ENCODE assay signal across 2 cellular contexts in the genomic region with DNA sequence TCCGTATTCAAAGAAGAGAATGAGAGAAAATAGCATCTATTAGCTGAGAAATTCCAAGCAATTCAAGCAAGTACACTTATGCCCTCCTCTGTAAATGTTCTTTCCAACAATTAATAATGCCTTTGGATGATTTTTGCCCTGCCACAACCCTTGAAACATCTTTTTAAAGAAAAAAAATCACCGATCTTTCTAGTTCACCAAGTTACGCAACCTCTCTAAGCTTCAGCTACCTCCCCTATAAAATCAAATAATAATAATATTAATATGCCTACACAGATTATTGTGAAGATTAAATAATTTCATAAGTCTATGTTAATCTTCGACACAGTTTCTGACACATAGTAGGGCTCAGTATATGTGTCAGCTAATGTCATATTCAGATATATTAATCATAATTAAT.
TF ChIP-seq lines count a peak whose summit lies in the region.

No MANE protein-coding gene starts in this region.

TF ChIP-seq in IMR-90, 13 proteins besides CTCF, POLR2A, EP300 and RAD21:
- TF ChIP-seq ELK1 (IDR thresholded peaks at IDR 0.05; ENCODE audit: borderline replicate concordance, low read depth, low read length) (no peak), CEBPB (IDR thresholded peaks at IDR 0.05; ENCODE audit: low read depth, low read length) (peak; percentile 74)

TF ChIP-seq in K562, 482 proteins besides CTCF, POLR2A, EP300 and RAD21:
- no peak for TF ChIP-seq ILK (tag; IDR thresholded peaks at IDR 0.05; ENCODE audit: borderline replicate concordance, low read depth)
- TF ChIP-seq FOXM1 (IDR thresholded peaks at IDR 0.05; ENCODE audit: low read depth) = no peak
- TF ChIP-seq FOXM1 (CRISPR knock-in tag; IDR thresholded peaks at IDR 0.05; ENCODE audit: low read depth) = no peak
- TF ChIP-seq CEBPB (tag; IDR thresholded peaks at IDR 0.05) = peak; percentile 55
- no peak for TF ChIP-seq CEBPG (CRISPR knock-in tag; IDR thresholded peaks at IDR 0.05)
- peak in 1 of 2 experiments; percentile 63; a peak in 1 of 4 replicates for TF ChIP-seq CEBPG (tag; conservative IDR thresholded peaks at IDR 0.05 in 1 of 2, IDR thresholded peaks at IDR 0.05 in 1 of 2)
- no peak for TF ChIP-seq CBX1 (IDR thresholded peaks at IDR 0.05; ENCODE audit: low read depth)
- no peak for TF ChIP-seq ZZZ3 (IDR thresholded peaks at IDR 0.05)
- TF ChIP-seq ELF1 (tag; IDR thresholded peaks at IDR 0.05) = no peak
